Comparison of ENCODE assay signal across 9 cellular contexts in the genomic region with DNA sequence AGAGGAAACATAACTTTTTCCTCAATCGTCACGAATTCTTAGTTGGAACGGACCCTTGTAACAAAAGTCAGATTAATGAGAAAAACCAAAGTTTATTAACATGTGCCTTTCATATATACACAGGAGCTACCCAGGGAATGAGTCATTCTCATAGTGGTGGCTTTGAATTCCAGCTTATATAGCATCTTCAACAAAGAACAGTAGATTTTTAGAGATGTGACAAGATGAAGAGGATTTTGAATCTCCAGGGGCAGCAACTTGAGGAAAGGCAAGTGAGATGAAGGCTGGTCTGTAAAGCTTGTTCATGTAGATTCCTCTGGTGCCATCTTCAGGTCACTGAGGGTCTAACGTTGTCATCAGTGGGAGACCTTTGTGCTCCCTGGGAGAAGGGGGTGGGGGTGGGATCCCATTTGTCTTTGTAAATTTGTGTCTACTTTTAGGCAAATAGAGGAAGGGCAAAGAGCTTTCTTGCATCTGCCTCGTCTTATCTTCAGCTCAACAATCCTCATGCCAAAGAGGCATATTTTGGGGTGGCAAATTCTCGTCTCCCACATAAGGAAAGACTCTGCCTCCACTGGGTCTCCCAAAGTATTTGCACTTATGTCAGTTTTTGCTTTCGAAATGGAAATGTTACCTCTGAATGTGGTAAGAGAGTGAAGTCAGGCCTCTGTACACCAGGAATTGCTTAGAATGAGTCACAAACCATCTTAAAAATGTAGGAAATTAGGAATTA. TPM values are rescaled to one million over a fixed set of nuclear protein-coding genes. Genes with fewer than 3 reads are reported as not detected.
A peak's percentile ranks its signal among the peaks of the same experiment; 100 is the strongest.
DNase-seq lines count a peak whose midpoint lies in the region; ATAC-seq and TF ChIP-seq lines count a peak whose summit lies in the region.
"Had no signal": no experiment of that assay in that cellular context is flagged by ENCODE, and none has a peak within 500 bp of the region (broad histone marks: within the 10 kb centered on the region; RNA-seq: fewer than 3 reads in every experiment).

No MANE protein-coding gene starts in this region.

- no peaks in the 10 kb centered on the region for H3K9me3 ChIP-seq in SJSA1 (replicated peaks)
- no peaks in the 10 kb centered on the region for H3K9me3 ChIP-seq in gastroesophageal sphincter

- H3K4me1 ChIP-seq in SJSA1 (replicated peaks) = peaks cover 49% of the 10 kb centered on the region
- H3K4me1 ChIP-seq in gastroesophageal sphincter = peaks cover 3 to 67% (median 18%) of the 10 kb centered on the region in 3 donors

- TF ChIP-seq POLR2A in gastroesophageal sphincter (IDR thresholded peaks at IDR 0.05) = no peak

- no peak for TF ChIP-seq EP300 in gastroesophageal sphincter (IDR thresholded peaks at IDR 0.05)

- WGBS in gastroesophageal sphincter (ENCODE audit: low coverage in 1 of 2), 2 donors = 54 to 65% methylated on average over 6 to 7 of the region's 7 CpGs

- in situ Hi-C loops in ACHN (cut with HindIII; ENCODE audit: low pct_ligation_motif_present, low pct_unique_long_range_greater_than_20kb, low sequenced_read_pairs) = no loop called here

- H3K4me3 ChIP-seq in SJSA1 = no peak overlapping the region
- H3K4me3 ChIP-seq in gastroesophageal sphincter = no peak overlapping the region

- TF ChIP-seq CTCF in GM12873 (IDR thresholded peaks at IDR 0.05; ENCODE audit: insufficient read depth, low read depth, low read length, missing control alignments) (peak; percentile 53), gastroesophageal sphincter (IDR thresholded peaks at IDR 0.05) (peak in 1 of 4 experiments; percentile 25)

- H3K27ac ChIP-seq in SJSA1 (peak overlapping the region; percentile 97), gastroesophageal sphincter (peak overlapping the region in 3 of 4 donors; percentile 69 to 77 (median 70))

- DNase-seq in ACHN (peak; percentile 50), SJSA1 (ENCODE audit: low read depth in 1 of 2, low spot score in 2 of 2) (peak; percentile 66 to 93), NCI-H2029 (lab: John Stamatoyannopoulos, UW) (no peak)
- no peak for DNase-seq in stimulated activated CD4-positive, alpha-beta T cell treated with anti-CD3 and anti-CD28 coated beads, Interleukin-2, amount 100 ng/mL, for 24 hours

- ATAC-seq in gastroesophageal sphincter (no peak), GM21367 (IDR thresholded peaks at IDR 0.05; ENCODE audit: unreplicated experiment) (no peak), GM19463 (IDR thresholded peaks at IDR 0.05; ENCODE audit: unreplicated experiment) (no peak)
- ATAC-seq: Panc1 had no signal

- H3K27me3 ChIP-seq in SJSA1 (replicated peaks) (no peaks in the 10 kb centered on the region), gastroesophageal sphincter (no peaks in the 10 kb centered on the region)

- H3K36me3 ChIP-seq in SJSA1 (no peaks in the 10 kb centered on the region), gastroesophageal sphincter (no peaks in the 10 kb centered on the region)

RNA-seq across cellular contexts. Expression of gene CLEC3B, which starts 29.5 kb away (rescaled TPM):
- 4.4 and 11.6 TPM in 2 replicates for total RNA-seq in SJSA1 (2014; rRNA removed; shearing (Covaris generic))
- total RNA-seq in gastroesophageal sphincter = 100 to 1,000 TPM in 1 of 4 donors, 10 to 100 TPM in 3; 20.4 to 127 (median 77.6) TPM

Comparison
In these comparisons a context has a peak if more than half of its experiments do, and no peak if none do; other contexts are left out.
1. DNase-seq: peak in ACHN (single experiment) and SJSA1 (2 of 2); none in stimulated activated CD4-positive, alpha-beta T cell treated with anti-CD3 and anti-CD28 coated beads, Interleukin-2, amount 100 ng/mL, for 24 hours (0 of 2) and NCI-H2029 (single experiment).